10 cellular contexts compared by ENCODE assay signal in the genomic region with DNA sequence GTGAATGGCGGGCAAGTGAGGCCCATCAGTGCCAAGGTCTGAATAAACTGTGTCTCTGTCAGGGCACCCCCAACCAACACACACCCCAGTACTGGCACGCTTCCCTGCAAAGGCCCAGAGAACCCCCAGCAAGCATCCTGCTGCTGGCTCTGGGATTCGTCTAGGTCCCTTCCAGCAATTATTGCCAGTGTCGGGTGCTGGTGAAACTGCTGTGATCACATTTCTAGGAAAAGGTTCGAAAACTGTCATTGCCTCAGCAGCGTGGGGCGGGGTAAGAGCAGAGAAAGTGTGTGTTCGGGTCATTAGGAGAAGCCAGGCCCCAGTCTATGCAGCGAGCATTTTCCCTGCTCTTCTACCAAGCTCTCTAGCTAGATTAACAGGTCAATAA. TPM values are rescaled to one million over a fixed set of nuclear protein-coding genes. Genes with fewer than 3 reads are reported as not detected.
DNase-seq lines count a peak whose midpoint lies in the region; ATAC-seq and TF ChIP-seq lines count a peak whose summit lies in the region.
"Had no signal": no experiment of that assay in that cellular context is flagged by ENCODE, and none has a peak within 500 bp of the region (broad histone marks: within the 10 kb centered on the region; RNA-seq: fewer than 3 reads in every experiment).

No MANE protein-coding gene starts in this region.

- TF ChIP-seq CTCF in 22Rv1 (IDR thresholded peaks at IDR 0.05) (no peak), epithelial cell of proximal tubule (conservative IDR thresholded peaks at IDR 0.05; ENCODE audit: low read depth, low read length) (no peak), neural progenitor cell (IDR thresholded peaks at IDR 0.05) (no peak)

- H3K4me2 ChIP-seq in GM23248 (ENCODE audit: unreplicated experiment) (no peak overlapping the region), neural progenitor cell (peak overlapping the region; percentile 81)

- H3K27me3 ChIP-seq in GM23248 (replicated peaks; ENCODE audit: insufficient read depth) (peaks cover 27% of the 10 kb centered on the region), neural progenitor cell (peaks cover 72% of the 10 kb centered on the region)
- peaks cover 0 to 6% of the 10 kb centered on the region in 2 donors for H3K27me3 ChIP-seq in naive thymus-derived CD4-positive, alpha-beta T cell (ENCODE audit: control insufficient read depth in 2 of 2, insufficient read depth in 2 of 2, low read length in 2 of 2)

- H3K9me3 Mint-ChIP-seq in neural progenitor cell = no peaks in the 10 kb centered on the region
- H3K9me3 Mint-ChIP-seq in naive thymus-derived CD4-positive, alpha-beta T cell = no peaks in the 10 kb centered on the region

- H2AFZ ChIP-seq in GM23248 (0 out of 2 replicates have a peak overlapping the region, but pooled peaks have one; percentile 20), neural progenitor cell (replicated peaks) (no peak overlapping the region)

- H3K4me3 Mint-ChIP-seq in neural progenitor cell = peak overlapping the region; percentile 81
- peak overlapping the region in 4 of 10 donors; percentile 19 to 48 (median 40) for H3K4me3 Mint-ChIP-seq in naive thymus-derived CD4-positive, alpha-beta T cell

- H4K20me1 ChIP-seq in GM23248 (ENCODE audit: insufficient read depth) = no peaks in the 10 kb centered on the region
- peaks cover 66% of the 10 kb centered on the region for H4K20me1 ChIP-seq in neural progenitor cell (ENCODE audit: low read depth)

- H3K4me1 ChIP-seq in GM23248 (ENCODE audit: insufficient read depth) (no peaks in the 10 kb centered on the region), neural progenitor cell (peaks cover 77% of the 10 kb centered on the region)
- H3K4me1 ChIP-seq in naive thymus-derived CD4-positive, alpha-beta T cell (ENCODE audit: control insufficient read depth in 2 of 2, insufficient read depth in 2 of 2, low read length in 2 of 2) = peaks cover 3 to 11% of the 10 kb centered on the region in 2 donors

- H3K79me2 ChIP-seq in GM23248 (ENCODE audit: insufficient read depth) (no peaks in the 10 kb centered on the region), neural progenitor cell (ENCODE audit: low read depth) (peaks cover 4% of the 10 kb centered on the region)

- no peaks in the 10 kb centered on the region for H3K36me3 Mint-ChIP-seq in neural progenitor cell
- no peaks in the 10 kb centered on the region for H3K36me3 Mint-ChIP-seq in naive thymus-derived CD4-positive, alpha-beta T cell

- H3K9me2 ChIP-seq in GM23248 (ENCODE audit: insufficient read depth) = no peaks in the 10 kb centered on the region

- H3K27ac ChIP-seq in 22Rv1 = peak overlapping the region; percentile 85; the same call in 1 of the 2 replicates
- H3K27ac ChIP-seq in GM23248 = no peak overlapping the region
- no peak overlapping the region for H3K27ac ChIP-seq in neural progenitor cell
- no peak overlapping the region for H3K27ac ChIP-seq in naive thymus-derived CD4-positive, alpha-beta T cell (ENCODE audit: low read depth, low read length)

- no peak overlapping the region for H3K27ac Mint-ChIP-seq in neural progenitor cell
- H3K27ac Mint-ChIP-seq in naive thymus-derived CD4-positive, alpha-beta T cell = no peak overlapping the region

- H3K9ac ChIP-seq in GM23248 (no peak overlapping the region), neural progenitor cell (no peak overlapping the region)

- 25 to 30% methylated on average over 9 of the region's 9 CpGs for WGBS in GM23248 (ENCODE audit: low coverage in 1 of 2, low lambda C conversion rate in 2 of 2, missing lambda C conversion rate in 2 of 2), 2 experiments

- CTCF ChIA-PET in naive thymus-derived CD4-positive, alpha-beta T cell (lab: Charles Lee) = no interaction called here

- in situ Hi-C loops in GM23248 (cut with MboI) = no loop called here

- intact Hi-C loops in naive thymus-derived CD4-positive, alpha-beta T cell (cut with micrococcal nuclease) = loop anchor here in 1 of 2 donors (10.0 kb wide), 2 partner anchors 279 to 861 kb away; a partner anchor contains a TSS

- H3K36me3 ChIP-seq in GM23248 (ENCODE audit: low read depth) = no peaks in the 10 kb centered on the region
- H3K36me3 ChIP-seq in neural progenitor cell = no peaks in the 10 kb centered on the region
- no peaks in the 10 kb centered on the region for H3K36me3 ChIP-seq in naive thymus-derived CD4-positive, alpha-beta T cell (ENCODE audit: control insufficient read depth in 2 of 3, insufficient read depth in 3 of 3, low read length in 3 of 3)

- H3K9me3 ChIP-seq in GM23248 (ENCODE audit: low read depth) (no peaks in the 10 kb centered on the region), neural progenitor cell (ENCODE audit: low read depth) (no peaks in the 10 kb centered on the region)
- H3K9me3 ChIP-seq in naive thymus-derived CD4-positive, alpha-beta T cell (ENCODE audit: control insufficient read depth in 2 of 3, low read length in 3 of 3) = no peaks in the 10 kb centered on the region

- peaks cover 3% of the 10 kb centered on the region for H3K27me3 Mint-ChIP-seq in neural progenitor cell (ENCODE audit: insufficient read depth, low read depth)
- H3K27me3 Mint-ChIP-seq in naive thymus-derived CD4-positive, alpha-beta T cell = peaks cover 17 to 75% (median 27%) of the 10 kb centered on the region in 5 donors

- no peak for ATAC-seq in naive thymus-derived CD4-positive, alpha-beta T cell
- ATAC-seq in HG02623 (IDR thresholded peaks at IDR 0.05; ENCODE audit: unreplicated experiment) = no peak
- ATAC-seq: esophagus mucosa had no signal

- DNase-seq in GM23248 = no peak
- DNase-seq in epithelial cell of proximal tubule (ENCODE audit: low read depth) = no peak
- no peak for DNase-seq in neural progenitor cell (ENCODE audit: low spot score)
- no peak for DNase-seq in naive thymus-derived CD4-positive, alpha-beta T cell
- no peak for DNase-seq in effector CD4-positive, alpha-beta T cell
- DNase-seq in mesenteric fat pad (ENCODE audit: low spot score) = no peak
- DNase-seq: NCI-H748 treated with DMSO at 0.1 percent for 48 hours had no signal

- no peak overlapping the region for H3K4me3 ChIP-seq in GM23248
- H3K4me3 ChIP-seq in epithelial cell of proximal tubule (ENCODE audit: low read depth, low read length) = peak overlapping the region; percentile 14
- peak overlapping the region; percentile 14 for H3K4me3 ChIP-seq in neural progenitor cell
- no peak overlapping the region for H3K4me3 ChIP-seq in naive thymus-derived CD4-positive, alpha-beta T cell (ENCODE audit: low read length)

- peaks cover 52% of the 10 kb centered on the region for H3K4me1 Mint-ChIP-seq in neural progenitor cell
- H3K4me1 Mint-ChIP-seq in naive thymus-derived CD4-positive, alpha-beta T cell = peaks cover 0 to 4% (median 0%) of the 10 kb centered on the region in 7 donors

- no peaks in the 10 kb centered on the region for H3F3A ChIP-seq in GM23248 (ENCODE audit: insufficient read depth)
- peaks cover 63% of the 10 kb centered on the region for H3F3A ChIP-seq in neural progenitor cell (ENCODE audit: low read depth)

- POLR2A ChIA-PET in naive thymus-derived CD4-positive, alpha-beta T cell (lab: Charles Lee) = no interaction called here

RNA-seq across cellular contexts. Expression of a gene that starts 2.5 kb away (rescaled TPM):
- 0.89 and 0.97 TPM in 2 replicates for total RNA-seq in GM23248 (2014; rRNA removed; shearing (Covaris generic))
- not detected in 2 replicates for polyA plus RNA-seq in GM23248 (2016; fragmentation: Nextera tagmentation; extraction: Ambion mirVana)
- total RNA-seq in epithelial cell of proximal tubule (0.52 and 2.7 TPM in 2 replicates), neural progenitor cell (ENCODE audit: low replicate concordance) (2.5 and 10.6 TPM in 2 replicates), mesenteric fat pad (2.7 TPM)
- total RNA-seq in naive thymus-derived CD4-positive, alpha-beta T cell = 1 to 10 TPM in 2 of 5 experiments, under 1 TPM in 3; 0.24 to 1.6 (median 0.80) TPM
- under 1 TPM; 0.08 to 0.09 TPM for polyA plus RNA-seq in naive thymus-derived CD4-positive, alpha-beta T cell

Comparison
In these comparisons a context has a peak if more than half of its experiments do, and no peak if none do; other contexts are left out.
1. H3K4me3 ChIP-seq: peak in epithelial cell of proximal tubule (single experiment) and neural progenitor cell (single experiment); none in GM23248 (single experiment) and naive thymus-derived CD4-positive, alpha-beta T cell (single experiment).